In genomic region chr21:15763359-15763758, GRCh38 we compare ENCODE assay signal across 19 cellular contexts.
"Had no signal": no experiment of that assay in that cellular context is flagged by ENCODE, and none has a peak within 500 bp of the region (broad histone marks: within the 10 kb centered on the region; RNA-seq: fewer than 3 reads in every experiment).

No MANE protein-coding gene starts in this region.

- H3K4me3 Mint-ChIP-seq: activated B cell treated with CpG ODN at 0.5 μM for 24 hours; mesothelial cell of epicardium; T-helper 1 cell treated with Interleukin-12 subunit alpha and Interleukin-12 subunit beta and Interleukin-4 antibody, amounts not matched to agents 30 μg/mL and 1 μg/mL, for 36 hours had no signal

- H3K27me3 Mint-ChIP-seq: activated B cell treated with CpG ODN at 0.5 μM for 24 hours; naive thymus-derived CD8-positive, alpha-beta T cell had no signal

- ATAC-seq: body of pancreas; heart left ventricle; left ventricle myocardium superior; naive thymus-derived CD8-positive, alpha-beta T cell; right cardiac atrium had no signal

- DNase-seq: activated B cell treated with CpG ODN at 0.5 μM for 24 hours; activated CD4-positive, alpha-beta T cell treated with anti-CD3 and anti-CD28 coated beads, Interleukin-2, amount 50 U/mL, for 1 hour; activated CD8-positive, alpha-beta memory T cell treated with anti-CD3 and anti-CD28 coated beads for 24 hours; activated CD8-positive, alpha-beta memory T cell treated with anti-CD3 and anti-CD28 coated beads, Interleukin-2, amount 50 U/mL, for 4 hours; activated naive CD4-positive, alpha-beta T cell; anterior cingulate cortex; body of pancreas; heart left ventricle; left ventricle myocardium superior; mammary epithelial cell; naive thymus-derived CD8-positive, alpha-beta T cell; ovary; right cardiac atrium; stimulated activated CD4-positive, alpha-beta T cell treated with anti-CD3 and anti-CD28 coated beads, Interleukin-4, amount 100 ng/mL, for 24 hours; stomach; T1000; uterus had no signal

- H3K27ac Mint-ChIP-seq: activated B cell treated with CpG ODN at 0.5 μM for 24 hours; mesothelial cell of epicardium; T-helper 1 cell treated with Interleukin-12 subunit alpha and Interleukin-12 subunit beta and Interleukin-4 antibody, amounts not matched to agents 30 μg/mL and 1 μg/mL, for 36 hours had no signal
